In the genomic region with DNA sequence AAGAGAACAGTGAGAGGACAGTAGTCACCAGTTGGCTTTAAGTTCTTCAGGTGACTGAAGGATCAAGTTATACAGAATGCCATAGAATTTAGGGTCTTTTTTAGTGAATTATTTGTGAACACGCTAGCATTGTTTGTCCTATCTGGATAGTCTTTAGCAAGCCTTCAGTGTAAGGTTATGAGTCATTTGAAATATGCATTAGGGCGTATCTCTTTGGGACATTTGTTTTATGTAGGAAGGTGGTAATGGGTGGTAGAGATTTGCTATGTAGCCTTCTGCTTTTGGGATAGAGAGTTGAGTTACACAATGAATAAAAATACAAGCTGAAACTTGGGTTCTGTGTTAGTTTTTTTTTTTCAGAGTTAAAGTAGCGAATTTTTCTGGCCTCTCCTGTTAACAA, we compare ENCODE assay signal across 1 cellular context.
TF ChIP-seq lines count a peak whose summit lies in the region.

No MANE protein-coding gene starts in this region.

TF ChIP-seq in K562, 482 proteins besides CTCF, POLR2A, EP300 and RAD21 (continued from another document):
- TF ChIP-seq DLX4 (CRISPR knock-in tag; IDR thresholded peaks at IDR 0.05): no peak
- no peak for TF ChIP-seq ETV5 (CRISPR knock-in tag; IDR thresholded peaks at IDR 0.05; ENCODE audit: low read depth)
- TF ChIP-seq ZNF764 (CRISPR knock-in tag; IDR thresholded peaks at IDR 0.05; ENCODE audit: low read depth): no peak
- no peak for TF ChIP-seq HNRNPLL (IDR thresholded peaks at IDR 0.05; ENCODE audit: low read depth, low read length, poor library complexity, severe bottlenecking)
- TF ChIP-seq, protein P1, sequence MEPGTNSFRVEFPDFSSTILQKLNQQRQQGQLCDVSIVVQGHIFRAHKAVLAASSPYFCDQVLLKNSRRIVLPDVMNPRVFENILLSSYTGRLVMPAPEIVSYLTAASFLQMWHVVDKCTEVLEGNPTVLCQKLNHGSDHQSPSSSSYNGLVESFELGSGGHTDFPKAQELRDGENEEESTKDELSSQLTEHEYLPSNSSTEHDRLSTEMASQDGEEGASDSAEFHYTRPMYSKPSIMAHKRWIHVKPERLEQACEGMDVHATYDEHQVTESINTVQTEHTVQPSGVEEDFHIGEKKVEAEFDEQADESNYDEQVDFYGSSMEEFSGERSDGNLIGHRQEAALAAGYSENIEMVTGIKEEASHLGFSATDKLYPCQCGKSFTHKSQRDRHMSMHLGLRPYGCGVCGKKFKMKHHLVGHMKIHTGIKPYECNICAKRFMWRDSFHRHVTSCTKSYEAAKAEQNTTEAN (CRISPR knock-in tag; IDR thresholded peaks at IDR 0.05): no peak
- no peak for TF ChIP-seq ZNF41 (CRISPR knock-in tag; conservative IDR thresholded peaks at IDR 0.05)
- no peak for TF ChIP-seq THRA (IDR thresholded peaks at IDR 0.05)
- TF ChIP-seq ZNF707 (CRISPR knock-in tag; conservative IDR thresholded peaks at IDR 0.05): no peak
- 0 out of 2 replicates have a peak, but pooled peaks have one; percentile 24 for TF ChIP-seq DPF2 (IDR thresholded peaks at IDR 0.05)
- TF ChIP-seq GATAD2A (IDR thresholded peaks at IDR 0.05): no peak
- TF ChIP-seq, protein P2, sequence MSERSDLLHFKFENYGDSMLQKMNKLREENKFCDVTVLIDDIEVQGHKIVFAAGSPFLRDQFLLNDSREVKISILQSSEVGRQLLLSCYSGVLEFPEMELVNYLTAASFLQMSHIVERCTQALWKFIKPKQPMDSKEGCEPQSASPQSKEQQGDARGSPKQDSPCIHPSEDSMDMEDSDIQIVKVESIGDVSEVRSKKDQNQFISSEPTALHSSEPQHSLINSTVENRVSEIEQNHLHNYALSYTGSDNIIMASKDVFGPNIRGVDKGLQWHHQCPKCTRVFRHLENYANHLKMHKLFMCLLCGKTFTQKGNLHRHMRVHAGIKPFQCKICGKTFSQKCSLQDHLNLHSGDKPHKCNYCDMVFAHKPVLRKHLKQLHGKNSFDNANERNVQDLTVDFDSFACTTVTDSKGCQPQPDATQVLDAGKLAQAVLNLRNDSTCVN (CRISPR knock-in tag; IDR thresholded peaks at IDR 0.05): no peak
- peak; percentile 39; the same call in 1 of the 2 replicates for TF ChIP-seq FOSL1 (tag; conservative IDR thresholded peaks at IDR 0.05)
- no peak for TF ChIP-seq TCF7L2 (IDR thresholded peaks at IDR 0.05; ENCODE audit: low read depth, low read length)
- no peak for TF ChIP-seq NKRF (IDR thresholded peaks at IDR 0.05; ENCODE audit: borderline replicate concordance)
- TF ChIP-seq RB1 (IDR thresholded peaks at IDR 0.05; ENCODE audit: low read depth): no peak
- TF ChIP-seq PHF21A (IDR thresholded peaks at IDR 0.05; ENCODE audit: borderline replicate concordance, low read depth): no peak
- peak; percentile 56 for TF ChIP-seq CBFA2T3 (IDR thresholded peaks at IDR 0.05)
- no peak for TF ChIP-seq ZNF121 (CRISPR knock-in tag; conservative IDR thresholded peaks at IDR 0.05)
- TF ChIP-seq CHD7 (IDR thresholded peaks at IDR 0.05; ENCODE audit: low read depth, low read length): no peak
- TF ChIP-seq ZBTB7A (IDR thresholded peaks at IDR 0.05; ENCODE audit: borderline replicate concordance, control insufficient read depth, low read depth, low read length): no peak
- TF ChIP-seq TCF3 (CRISPR knock-in tag; IDR thresholded peaks at IDR 0.05): peak; percentile 45; the same call in 1 of the 2 replicates
